17 cellular contexts compared by ENCODE assay signal in the genomic region with DNA sequence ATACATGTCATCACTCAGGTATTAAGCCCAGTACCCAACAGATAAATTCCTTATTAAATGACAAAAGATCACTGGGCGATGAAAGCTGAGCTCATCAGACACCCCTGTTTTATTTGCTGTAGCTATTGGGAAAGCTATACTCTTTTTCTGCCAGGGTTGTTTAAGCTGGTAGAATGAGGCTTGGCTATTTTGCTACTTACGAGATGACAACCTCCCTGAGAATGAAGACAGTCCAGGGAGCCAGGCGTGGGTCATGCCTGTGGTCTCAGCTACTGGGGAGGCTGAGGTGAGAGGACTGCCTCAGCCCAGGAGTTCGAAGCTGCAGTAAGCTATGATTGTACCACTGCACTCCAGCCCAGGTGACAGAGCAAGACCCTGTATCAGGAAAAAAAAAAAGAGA. TPM values are rescaled to one million over a fixed set of nuclear protein-coding genes. Genes with fewer than 3 reads are reported as not detected.
DNase-seq lines count a peak whose midpoint lies in the region; ATAC-seq and TF ChIP-seq lines count a peak whose summit lies in the region.
"Had no signal": no experiment of that assay in that cellular context is flagged by ENCODE, and none has a peak within 500 bp of the region (broad histone marks: within the 10 kb centered on the region; RNA-seq: fewer than 3 reads in every experiment).

No MANE protein-coding gene starts in this region.

- H2BK5ac ChIP-seq in trophoblast cell (ENCODE audit: low read depth, low read length, poor library complexity), result no peak overlapping the region

- H3K9me2 ChIP-seq in PC-9 (ENCODE audit: insufficient read depth), result no peaks in the 10 kb centered on the region

- no peak overlapping the region for H3K14ac ChIP-seq in trophoblast cell (ENCODE audit: low read length)

- 0 out of 2 replicates have a peak, but pooled peaks cover under 1% of the 10 kb centered on the region for H4K20me1 ChIP-seq in PC-9 (ENCODE audit: insufficient read depth)

- no peak overlapping the region for H4K8ac ChIP-seq in trophoblast cell (ENCODE audit: low read depth, low read length)

- no peak overlapping the region for H3K4me2 ChIP-seq in PC-9
- H3K4me2 ChIP-seq in trophoblast cell (ENCODE audit: low read length), result no peak overlapping the region
- H3K4me2 ChIP-seq: GM23338 had no signal

- H3K9me3 Mint-ChIP-seq in CD8-positive, alpha-beta T cell, result no peaks in the 10 kb centered on the region
- H3K9me3 Mint-ChIP-seq in activated CD4-positive, alpha-beta T cell treated with anti-CD3 and anti-CD28 coated beads for 36 hours (ENCODE audit: low read depth), result no peaks in the 10 kb centered on the region
- H3K9me3 Mint-ChIP-seq: GM23338 had no signal

- H4K91ac ChIP-seq in trophoblast cell (ENCODE audit: low read depth, low read length), result no peak overlapping the region

- no peaks in the 10 kb centered on the region for H3K9me3 ChIP-seq in CD8-positive, alpha-beta T cell (ENCODE audit: low read length)
- no peaks in the 10 kb centered on the region for H3K9me3 ChIP-seq in PC-9 (ENCODE audit: insufficient read depth, low read depth)
- no peaks in the 10 kb centered on the region for H3K9me3 ChIP-seq in esophagus muscularis mucosa
- H3K9me3 ChIP-seq in trophoblast cell (ENCODE audit: insufficient read depth, low read depth, low read length), result no peaks in the 10 kb centered on the region
- H3K9me3 ChIP-seq: SJCRH30 had no signal

- BruUV-seq in PC-9 (replicated peaks; lab: Mats Ljungman, UMichigan), result no TSS peak

- no peak overlapping the region for H2BK120ac ChIP-seq in trophoblast cell (ENCODE audit: insufficient read depth, low read length, poor library complexity)

- H3K27me3 ChIP-seq in CD8-positive, alpha-beta T cell (ENCODE audit: insufficient read depth, low read length), result no peaks in the 10 kb centered on the region
- H3K27me3 ChIP-seq in PC-9 (ENCODE audit: insufficient read depth, low read depth), result no peaks in the 10 kb centered on the region
- H3K27me3 ChIP-seq in esophagus muscularis mucosa, result no peaks in the 10 kb centered on the region
- no peaks in the 10 kb centered on the region for H3K27me3 ChIP-seq in trophoblast cell (ENCODE audit: insufficient read depth, low read length)
- H3K27me3 ChIP-seq: SJCRH30 had no signal

- peaks cover 6% of the 10 kb centered on the region for H3K79me1 ChIP-seq in trophoblast cell (ENCODE audit: low read length)

- H3K4me3 ChIP-seq in CD8-positive, alpha-beta T cell (ENCODE audit: low read depth, low read length), result no peak overlapping the region
- H3K4me3 ChIP-seq in PC-9 (no peak overlapping the region), esophagus muscularis mucosa (no peak overlapping the region), trophoblast cell (ENCODE audit: low read depth, low read length) (no peak overlapping the region)
- H3K4me3 ChIP-seq: GM23338, SJCRH30 had no signal

- H3K79me2 ChIP-seq in PC-9 (ENCODE audit: low read depth), result peaks cover 26% of the 10 kb centered on the region
- H3K79me2 ChIP-seq in trophoblast cell (ENCODE audit: control insufficient read depth, insufficient read depth, low read length, poor library complexity), result peaks cover 9% of the 10 kb centered on the region

- no peaks in the 10 kb centered on the region for H3K27me3 Mint-ChIP-seq in CD8-positive, alpha-beta T cell (ENCODE audit: low read depth)
- H3K27me3 Mint-ChIP-seq in activated CD4-positive, alpha-beta T cell treated with anti-CD3 and anti-CD28 coated beads for 36 hours, result no peaks in the 10 kb centered on the region

- peaks cover 8% of the 10 kb centered on the region for H3K4me1 ChIP-seq in CD8-positive, alpha-beta T cell (ENCODE audit: insufficient read depth, low read length)
- H3K4me1 ChIP-seq in PC-9 (replicated peaks; ENCODE audit: insufficient read depth) (peaks cover 24% of the 10 kb centered on the region), esophagus muscularis mucosa (peaks cover 8 to 28% (median 26%) of the 10 kb centered on the region in 4 donors), trophoblast cell (ENCODE audit: control insufficient read depth in 1 of 2, insufficient read depth in 2 of 2, low read length in 2 of 2) (peaks cover 2% of the 10 kb centered on the region in 2 experiments)
- H3K4me1 ChIP-seq: SJCRH30 had no signal

- H3K36me3 ChIP-seq in CD8-positive, alpha-beta T cell (ENCODE audit: insufficient read depth, low read length), result no peaks in the 10 kb centered on the region
- H3K36me3 ChIP-seq in PC-9 (ENCODE audit: low read depth) (no peaks in the 10 kb centered on the region), esophagus muscularis mucosa (no peaks in the 10 kb centered on the region), trophoblast cell (ENCODE audit: control insufficient read depth in 1 of 2, insufficient read depth in 2 of 2, low read length in 2 of 2) (no peaks in the 10 kb centered on the region)
- H3K36me3 ChIP-seq: SJCRH30 had no signal

- no peak overlapping the region for H3K4me3 Mint-ChIP-seq in CD8-positive, alpha-beta T cell
- H3K4me3 Mint-ChIP-seq in activated CD4-positive, alpha-beta T cell treated with anti-CD3 and anti-CD28 coated beads for 36 hours, result no peak overlapping the region
- H3K4me3 Mint-ChIP-seq: GM23338 had no signal

- H3F3A ChIP-seq in PC-9 (ENCODE audit: insufficient read depth, low read depth), result peaks cover 26% of the 10 kb centered on the region

- DNase-seq in CD8-positive, alpha-beta T cell, result no peak
- DNase-seq in PC-9 (no peak), esophagus muscularis mucosa (ENCODE audit: extremely low spot score) (no peak), trophoblast cell (peak; percentile 51 to 61)
- DNase-seq in activated CD4-positive, alpha-beta T cell treated with anti-CD3 and anti-CD28 coated beads for 36 hours, result no peak
- DNase-seq: HCEC 1CT, NCI-H1105 treated with DMSO at 0.1 percent for 48 hours, NCI-H1694, NCI-H2081 treated with DMSO at 0.1 percent for 48 hours, NCI-H510A, NCI-H748 treated with DMSO at 0.1 percent for 48 hours, RPMI8226, SJCRH30 had no signal

- TF ChIP-seq EP300 in esophagus muscularis mucosa (IDR thresholded peaks at IDR 0.05), result no peak

- no peak overlapping the region for H2BK12ac ChIP-seq in trophoblast cell (ENCODE audit: low read length)

- CTCF ChIA-PET in CD8-positive, alpha-beta T cell (lab: Charles Lee), result interaction anchor here (0.6 to 2.3 kb wide), 4 partner anchors 9 to 86 kb away, joined by 3 to 6 read pairs (median 4); no protein-coding TSS in a partner anchor
- CTCF ChIA-PET in PC-9 (lab: Charles Lee), result interaction anchor here (0.8 kb wide), 1 partner anchor 20 kb away, joined by 4 read pairs; no protein-coding TSS in a partner anchor
- CTCF ChIA-PET in activated CD4-positive, alpha-beta T cell treated with anti-CD3 and anti-CD28 coated beads for 36 hours (lab: Charles Lee), result interaction anchor here (1.8 to 2.2 kb wide), 2 partner anchors 12 to 86 kb away, joined by 5 to 13 read pairs; partner anchors contain the start of gene TUFM

- TF ChIP-seq CTCF in CD8-positive, alpha-beta T cell (IDR thresholded peaks at IDR 0.05), result no peak
- TF ChIP-seq CTCF in PC-9 (conservative IDR thresholded peaks at IDR 0.05) (no peak), esophagus muscularis mucosa (IDR thresholded peaks at IDR 0.05) (no peak)

- H2AFZ ChIP-seq in PC-9, result no peak overlapping the region
- no peak overlapping the region for H2AFZ ChIP-seq in trophoblast cell (ENCODE audit: insufficient read depth, low read length, poor library complexity)
- H2AFZ ChIP-seq: GM23338 had no signal

- no peak overlapping the region for H3K27ac ChIP-seq in CD8-positive, alpha-beta T cell (ENCODE audit: low read depth, low read length)
- peak overlapping the region; percentile 76; the same call in 1 of the 2 replicates for H3K27ac ChIP-seq in PC-9
- H3K27ac ChIP-seq in esophagus muscularis mucosa (replicated peaks in 1 of 4), result peak overlapping the region in 3 of 4 donors; percentile 77 to 82 (median 80)
- no peak overlapping the region for H3K27ac ChIP-seq in trophoblast cell (ENCODE audit: low read depth, low read length)
- H3K27ac ChIP-seq: C4-2B, SJCRH30 had no signal

- H3K36me3 Mint-ChIP-seq in CD8-positive, alpha-beta T cell, result peaks cover 9% of the 10 kb centered on the region
- peaks cover 12% of the 10 kb centered on the region for H3K36me3 Mint-ChIP-seq in activated CD4-positive, alpha-beta T cell treated with anti-CD3 and anti-CD28 coated beads for 36 hours (ENCODE audit: low read depth)

- no peak overlapping the region for H4K12ac ChIP-seq in trophoblast cell (ENCODE audit: low read depth, low read length)

- 69% methylated on average over 4 of the region's 4 CpGs for WGBS in esophagus muscularis mucosa
- no CpG with 5 or more reads among the region's 4 CpGs for WGBS in trophoblast cell (ENCODE audit: extremely low coverage, insufficient coverage, insufficient read length)

- intact Hi-C loops in CD8-positive, alpha-beta T cell (cut with DNase I, micrococcal nuclease), result no loop called here
- intact Hi-C loops in PC-9 (cut with micrococcal nuclease; ENCODE audit: unreplicated experiment), result no loop called here
- intact Hi-C loops in esophagus muscularis mucosa (cut with DNase I), result no loop called here
- intact Hi-C loops in activated CD4-positive, alpha-beta T cell treated with anti-CD3 and anti-CD28 coated beads for 36 hours (cut with DNase I, micrococcal nuclease), result no loop called here

- H3K18ac ChIP-seq in trophoblast cell (ENCODE audit: low read length), result no peak overlapping the region

- no peak overlapping the region for H3K4ac ChIP-seq in trophoblast cell (ENCODE audit: low read depth, low read length)

- no peak overlapping the region for H2AK5ac ChIP-seq in trophoblast cell (ENCODE audit: low read length)

- POLR2A ChIA-PET in CD8-positive, alpha-beta T cell (lab: Charles Lee), result interaction anchor here (1.8 kb wide), 1 partner anchor 13 kb away, joined by 5 read pairs; the partner anchor contains the start of gene TUFM
- POLR2A ChIA-PET in PC-9 (lab: Charles Lee; ENCODE audit: unreplicated experiment), result interaction anchor here (0.5 to 1.8 kb wide), 2 partner anchors 12 to 14 kb away, joined by 3 to 15 read pairs; partner anchors contain the start of gene TUFM
- POLR2A ChIA-PET in activated CD4-positive, alpha-beta T cell treated with anti-CD3 and anti-CD28 coated beads for 36 hours (lab: Charles Lee), result interaction anchor here (0.6 to 0.7 kb wide), 2 partner anchors 11 to 14 kb away, joined by 3 to 5 read pairs; no protein-coding TSS in a partner anchor

- no peak for ATAC-seq in CD8-positive, alpha-beta T cell
- ATAC-seq in HG03095 (IDR thresholded peaks at IDR 0.05; ENCODE audit: unreplicated experiment), result no peak
- no peak for ATAC-seq in activated CD4-positive, alpha-beta T cell treated with anti-CD3 and anti-CD28 coated beads for 36 hours
- ATAC-seq in HG02970 (IDR thresholded peaks at IDR 0.05; ENCODE audit: low FRiP score, unreplicated experiment), result no peak
- ATAC-seq: GM23338 had no signal

- H3K4me1 Mint-ChIP-seq in CD8-positive, alpha-beta T cell (ENCODE audit: low read depth), result peaks cover 14% of the 10 kb centered on the region
- H3K4me1 Mint-ChIP-seq in activated CD4-positive, alpha-beta T cell treated with anti-CD3 and anti-CD28 coated beads for 36 hours, result peaks cover 12% of the 10 kb centered on the region

- no peak overlapping the region for H3K23ac ChIP-seq in trophoblast cell (ENCODE audit: low read length)

- no peak for TF ChIP-seq POLR2A in esophagus muscularis mucosa (IDR thresholded peaks at IDR 0.05; ENCODE audit: low read depth)

- no peak overlapping the region for H3K9ac ChIP-seq in trophoblast cell (ENCODE audit: low read length)

- H3K27ac Mint-ChIP-seq in CD8-positive, alpha-beta T cell, result peak overlapping the region; percentile 7
- no peak overlapping the region for H3K27ac Mint-ChIP-seq in activated CD4-positive, alpha-beta T cell treated with anti-CD3 and anti-CD28 coated beads for 36 hours
- H3K27ac Mint-ChIP-seq: GM23338 had no signal

RNA-seq across cellular contexts. Expression of gene SH2B1, which starts 4.3 kb away (rescaled TPM):
- 10 to 100 TPM; 50.7 to 53.5 TPM for total RNA-seq in CD8-positive, alpha-beta T cell
- total RNA-seq in PC-9 (2021) (105 and 110 TPM in 2 replicates), esophagus muscularis mucosa (10 to 100 TPM; 27.0 to 48.4 (median 34.7) TPM)
- polyA plus RNA-seq in trophoblast cell (2013), result 28.0 and 28.5 TPM in 2 replicates
- 10 to 100 TPM; 34.8 to 49.4 TPM for total RNA-seq in activated CD4-positive, alpha-beta T cell treated with anti-CD3 and anti-CD28 coated beads for 36 hours

RNA-seq across cellular contexts. Expression of gene TUFM, which starts 13.2 kb away (rescaled TPM):
- total RNA-seq in CD8-positive, alpha-beta T cell, result 100 to 1,000 TPM; 111 to 119 TPM
- 342 and 448 TPM in 2 replicates for total RNA-seq in PC-9 (2021)
- 100 to 1,000 TPM in 1 of 4 donors, 10 to 100 TPM in 3; 63.1 to 106 (median 82.8) TPM for total RNA-seq in esophagus muscularis mucosa
- 147 TPM in 2 replicates for polyA plus RNA-seq in trophoblast cell (2013)
- total RNA-seq in activated CD4-positive, alpha-beta T cell treated with anti-CD3 and anti-CD28 coated beads for 36 hours, result 100 to 1,000 TPM; 224 to 241 TPM

RNA-seq across cellular contexts. Expression of gene ATP2A1, which starts 19.0 kb away (rescaled TPM):
- total RNA-seq in CD8-positive, alpha-beta T cell, result under 1 TPM; 0.24 to 0.97 TPM
- 8.3 and 10.7 TPM in 2 replicates for total RNA-seq in PC-9 (2021)
- under 1 TPM in 1 of 4 donors, not detected in 3; 0.86 TPM for total RNA-seq in esophagus muscularis mucosa
- 1.6 and 1.8 TPM in 2 replicates for polyA plus RNA-seq in trophoblast cell (2013)
- 1 to 10 TPM; 2.8 to 3.4 TPM for total RNA-seq in activated CD4-positive, alpha-beta T cell treated with anti-CD3 and anti-CD28 coated beads for 36 hours

RNA-seq across cellular contexts. Expression of gene ATXN2L, which starts 36.5 kb away (rescaled TPM):
- total RNA-seq in CD8-positive, alpha-beta T cell, result 100 to 1,000 TPM; 309 to 322 TPM
- 298 and 356 TPM in 2 replicates for total RNA-seq in PC-9 (2021)
- total RNA-seq in esophagus muscularis mucosa, result 10 to 100 TPM; 43.4 to 73.9 (median 52.6) TPM
- polyA plus RNA-seq in trophoblast cell (2013), result 336 and 356 TPM in 2 replicates
- 100 to 1,000 TPM; 298 to 319 TPM for total RNA-seq in activated CD4-positive, alpha-beta T cell treated with anti-CD3 and anti-CD28 coated beads for 36 hours

Comparison
In these comparisons a context has a peak if more than half of its experiments do, and no peak if none do; other contexts are left out.
1. DNase-seq: peak in trophoblast cell (2 of 2); none in CD8-positive, alpha-beta T cell (0 of 7), PC-9 (0 of 2), esophagus muscularis mucosa (single experiment) and activated CD4-positive, alpha-beta T cell treated with anti-CD3 and anti-CD28 coated beads for 36 hours (single experiment).
2. H3K27ac ChIP-seq: peak in PC-9 (single experiment) and esophagus muscularis mucosa (3 of 4); none in CD8-positive, alpha-beta T cell (single experiment) and trophoblast cell (single experiment).